Comparison of ENCODE assay signal across 19 cellular contexts in genomic region chr10:12947741-12948140, GRCh38.
"Had no signal": no experiment of that assay in that cellular context is flagged by ENCODE, and none has a peak within 500 bp of the region (broad histone marks: within the 10 kb centered on the region; RNA-seq: fewer than 3 reads in every experiment).

No MANE protein-coding gene starts in this region.

- H3K9me3 ChIP-seq: colonic mucosa, gastrocnemius medialis, lower lobe of right lung, mucosa of descending colon had no signal

- H3K4me1 ChIP-seq: colonic mucosa, gastrocnemius medialis, left lung, lower lobe of right lung had no signal

- H3K27ac Mint-ChIP-seq: mesothelial cell of epicardium had no signal

- ATAC-seq: gastrocnemius medialis, heart right ventricle, left cardiac atrium, left lung, left ventricle myocardium superior, lower lobe of right lung, mucosa of descending colon had no signal

- H3K4me3 Mint-ChIP-seq: mesothelial cell of epicardium had no signal

- H3K36me3 ChIP-seq: colonic mucosa, esophagus squamous epithelium, gastrocnemius medialis, heart right ventricle, left lung, lower lobe of right lung had no signal

- H3K27ac ChIP-seq: colonic mucosa, esophagus squamous epithelium, heart right ventricle, left lung, lower lobe of right lung had no signal

- H3K27me3 ChIP-seq: colonic mucosa, dorsolateral prefrontal cortex, esophagus squamous epithelium, gastrocnemius medialis, heart right ventricle, left lung had no signal

- DNase-seq: colonic mucosa; dermis blood vessel endothelial cell; dorsolateral prefrontal cortex; effector CD4-positive, alpha-beta T cell; effector memory CD4-positive, alpha-beta T cell; esophagus squamous epithelium; foreskin fibroblast; foreskin melanocyte; gastrocnemius medialis; glutamatergic neuron; heart right ventricle; hippocampal formation; left cardiac atrium; left lung; left ventricle myocardium superior; lower lobe of right lung; mesenchymal stem cell; mucosa of descending colon had no signal

- H3K36me3 Mint-ChIP-seq: mesothelial cell of epicardium had no signal

- H3K4me3 ChIP-seq: colonic mucosa, dorsolateral prefrontal cortex, esophagus squamous epithelium, gastrocnemius medialis, heart right ventricle, left lung, lower lobe of right lung, mucosa of descending colon had no signal
